ENCODE assay signal across 17 cellular contexts in genomic region chr10:71125749-71126107, GRCh38.
DNase-seq lines count a peak whose midpoint lies in the region; TF ChIP-seq lines count a peak whose summit lies in the region.
"Had no signal": no experiment of that assay in that cellular context is flagged by ENCODE, and none has a peak within 500 bp of the region (broad histone marks: within the 10 kb centered on the region; RNA-seq: fewer than 3 reads in every experiment).

No MANE protein-coding gene starts in this region.

- H4K20me1 ChIP-seq in hepatocyte (ENCODE audit: insufficient read depth, poor library complexity, severe bottlenecking), result no peaks in the 10 kb centered on the region

- H3K36me3 Mint-ChIP-seq in neural crest cell (ENCODE audit: low read depth), result peaks cover 5% of the 10 kb centered on the region

- no peaks in the 10 kb centered on the region for H3K9me3 ChIP-seq in hepatocyte (ENCODE audit: low read depth)
- H3K9me3 ChIP-seq: BE2C, SJSA1 had no signal

- no peaks in the 10 kb centered on the region for H3K36me3 ChIP-seq in hepatocyte (replicated peaks; ENCODE audit: insufficient read depth, low read depth)
- H3K36me3 ChIP-seq: BE2C, SJSA1 had no signal

- peak; percentile 2 for DNase-seq in GM10266 (ENCODE audit: extremely low spot score)
- DNase-seq in GM20000 (ENCODE audit: low spot score), result peak; percentile 1
- peak; percentile 1 for DNase-seq in hepatocyte (ENCODE audit: low spot score)
- no peak for DNase-seq in neural crest cell (ENCODE audit: low read depth, low spot score)
- DNase-seq in medulla oblongata (ENCODE audit: extremely low spot score), result no peak
- no peak for DNase-seq in NCI-H1105 (lab: John Stamatoyannopoulos, UW)
- DNase-seq in NAMALWA (ENCODE audit: low spot score), result no peak
- DNase-seq: BE2C, DMS53, GDM1, Kasumi-1, NCI-H1436 treated with DMSO at 0.1 percent for 48 hours, NCI-H2029, NCI-H226, NCI-H510A treated with DMSO at 0.1 percent for 48 hours, NCI-H748 treated with DMSO at 0.1 percent for 48 hours had no signal

- no peaks in the 10 kb centered on the region for H3K27me3 ChIP-seq in hepatocyte
- H3K27me3 ChIP-seq: BE2C had no signal

- H2AFZ ChIP-seq in hepatocyte, result no peak overlapping the region

- H3K9me2 ChIP-seq in hepatocyte (replicated peaks; ENCODE audit: insufficient read depth), result no peaks in the 10 kb centered on the region

- no peak overlapping the region for H3K4me2 ChIP-seq in hepatocyte

- H3K27ac ChIP-seq in hepatocyte, result no peak overlapping the region
- H3K27ac ChIP-seq: SJSA1 had no signal

- peaks cover 17% of the 10 kb centered on the region for H3K4me1 Mint-ChIP-seq in neural crest cell

- no peaks in the 10 kb centered on the region for H3K79me2 ChIP-seq in hepatocyte

- no peak overlapping the region for H3K4me3 Mint-ChIP-seq in neural crest cell

- no peaks in the 10 kb centered on the region for H3K4me1 ChIP-seq in hepatocyte (ENCODE audit: insufficient read depth)
- H3K4me1 ChIP-seq: SJSA1 had no signal

- H3K27ac Mint-ChIP-seq in neural crest cell (ENCODE audit: unreplicated experiment), result peak overlapping the region; percentile 72

- H3K27me3 Mint-ChIP-seq in neural crest cell (ENCODE audit: low read depth), result peaks cover 30% of the 10 kb centered on the region

- WGBS in hepatocyte (ENCODE audit: low lambda C conversion rate, missing lambda C conversion rate), result 97% methylated on average over 4 of the region's 4 CpGs

- H3K9me3 Mint-ChIP-seq in neural crest cell, result peaks cover 14% of the 10 kb centered on the region

- no peak for TF ChIP-seq CTCF in GM10266 (IDR thresholded peaks at IDR 0.05; ENCODE audit: control insufficient read depth, insufficient read depth, low read depth, missing control alignments)
- TF ChIP-seq CTCF in GM20000 (IDR thresholded peaks at IDR 0.05; ENCODE audit: extremely low read depth, missing control alignments), result no peak
- no peak for TF ChIP-seq CTCF in hepatocyte (IDR thresholded peaks at IDR 0.05; ENCODE audit: poor library complexity)
- TF ChIP-seq CTCF in neural crest cell (conservative IDR thresholded peaks at IDR 0.05), result no peak

- H3K4me3 ChIP-seq in hepatocyte, result no peak overlapping the region
- H3K4me3 ChIP-seq: SJSA1 had no signal

Comparison
In these comparisons a context has a peak if more than half of its experiments do, and no peak if none do; other contexts are left out.
1. DNase-seq: peak in GM10266 (single experiment), GM20000 (single experiment) and hepatocyte (single experiment); none in neural crest cell (single experiment), medulla oblongata (single experiment), NCI-H1105 (single experiment) and NAMALWA (single experiment).